In genomic region chr9:113536166-113536482, GRCh38 we compare ENCODE assay signal across 14 cellular contexts.
A peak's percentile ranks its signal among the peaks of the same experiment; 100 is the strongest.
DNase-seq lines count a peak whose midpoint lies in the region; ATAC-seq and TF ChIP-seq lines count a peak whose summit lies in the region.
"Had no signal": no experiment of that assay in that cellular context is flagged by ENCODE, and none has a peak within 500 bp of the region (broad histone marks: within the 10 kb centered on the region; RNA-seq: fewer than 3 reads in every experiment).

No MANE protein-coding gene starts in this region.

- TF ChIP-seq CTCF in nephron progenitor cell (IDR thresholded peaks at IDR 0.05) (no peak), tibial nerve (IDR thresholded peaks at IDR 0.05) (no peak)

- H3K36me3 Mint-ChIP-seq in nephron progenitor cell (ENCODE audit: low read depth): no peaks in the 10 kb centered on the region

- no peaks in the 10 kb centered on the region for H3K9me3 ChIP-seq in esophagus (ENCODE audit: control insufficient read depth in 2 of 2, insufficient read depth in 1 of 2, low read depth in 1 of 2, low read length in 1 of 2)
- H3K9me3 ChIP-seq in tibial nerve: no peaks in the 10 kb centered on the region

- H3K36me3 ChIP-seq in esophagus (ENCODE audit: control insufficient read depth in 2 of 2, insufficient read depth in 2 of 2, low read length in 1 of 2) (peaks cover 2 to 18% of the 10 kb centered on the region in 2 donors), tibial nerve (no peaks in the 10 kb centered on the region)

- H3K4me3 Mint-ChIP-seq in nephron progenitor cell: no peak overlapping the region
- H3K4me3 Mint-ChIP-seq: activated naive CD4-positive, alpha-beta T cell treated with anti-CD3 and anti-CD28 coated beads, Interleukin-2, amount 50 U/mL, for 24 hours had no signal

- H3K27ac Mint-ChIP-seq in nephron progenitor cell: peak overlapping the region; percentile 59
- H3K27ac Mint-ChIP-seq: activated naive CD4-positive, alpha-beta T cell treated with anti-CD3 and anti-CD28 coated beads, Interleukin-2, amount 50 U/mL, for 24 hours had no signal

- no peak for TF ChIP-seq POLR2A in tibial nerve (IDR thresholded peaks at IDR 0.05)

- peak overlapping the region; percentile 95 for H3K27ac ChIP-seq in angular gyrus (ENCODE audit: low read depth, low read length)
- H3K27ac ChIP-seq in esophagus (ENCODE audit: low read depth in 2 of 2, low read length in 1 of 2): peak overlapping the region; percentile 11 to 48
- H3K27ac ChIP-seq in tibial nerve: peak overlapping the region; percentile 19 to 55 (median 40)

- no peaks in the 10 kb centered on the region for H3K9me3 Mint-ChIP-seq in nephron progenitor cell
- H3K9me3 Mint-ChIP-seq: activated naive CD4-positive, alpha-beta T cell treated with anti-CD3 and anti-CD28 coated beads, Interleukin-2, amount 50 U/mL, for 24 hours had no signal

- peaks cover 8% of the 10 kb centered on the region for H3K27me3 Mint-ChIP-seq in nephron progenitor cell (ENCODE audit: low read depth, poor library complexity)
- H3K27me3 Mint-ChIP-seq: activated naive CD4-positive, alpha-beta T cell treated with anti-CD3 and anti-CD28 coated beads, Interleukin-2, amount 50 U/mL, for 24 hours had no signal

- ATAC-seq in HG03378 (IDR thresholded peaks at IDR 0.05; ENCODE audit: unreplicated experiment): no peak
- ATAC-seq: Panc1; stimulated activated naive CD8-positive, alpha-beta T cell treated with anti-CD3 and anti-CD28 coated beads, Interleukin-15, Interleukin-2, amounts not matched to agents 100 U/mL and 50 U/mL, for 24 hours had no signal

- H3K4me3 ChIP-seq in esophagus (ENCODE audit: low read depth in 1 of 2, low read length in 2 of 2): no peak overlapping the region
- no peak overlapping the region for H3K4me3 ChIP-seq in tibial nerve

- H3K27me3 ChIP-seq in esophagus (ENCODE audit: control insufficient read depth in 1 of 2, insufficient read depth in 2 of 2, low read length in 2 of 2) (no peaks in the 10 kb centered on the region), tibial nerve (no peaks in the 10 kb centered on the region)

- WGBS in esophagus, 2 donors: 63 to 77% methylated on average over 6 of the region's 6 CpGs
- 52 to 57% methylated on average over 5 to 6 of the region's 6 CpGs for WGBS in tibial nerve, 2 donors

- no peak for TF ChIP-seq EP300 in tibial nerve (IDR thresholded peaks at IDR 0.05)

- DNase-seq in nephron progenitor cell (no peak), tibial nerve (ENCODE audit: low spot score in 2 of 2) (no peak), GDM1 (lab: John Stamatoyannopoulos, UW) (no peak), NOMO-1 treated with DMSO at 0.1 percent for 48 hours (lab: John Stamatoyannopoulos, UW; ENCODE audit: unreplicated experiment) (no peak)
- DNase-seq: mammary epithelial cell; NCI-H1092 treated with DMSO at 0.1 percent for 48 hours; NCI-H510A; stimulated activated naive CD8-positive, alpha-beta T cell treated with anti-CD3 and anti-CD28 coated beads, Interleukin-15, Interleukin-2, amounts not matched to agents 100 U/mL and 50 U/mL, for 24 hours; T-helper 9 cell had no signal

- peaks cover 4 to 8% of the 10 kb centered on the region in 2 donors for H3K4me1 ChIP-seq in esophagus (ENCODE audit: control insufficient read depth in 2 of 2, insufficient read depth in 2 of 2, low read length in 1 of 2)
- H3K4me1 ChIP-seq in tibial nerve: peaks cover 0 to 30% (median 3%) of the 10 kb centered on the region in 4 donors

- peaks cover 38% of the 10 kb centered on the region for H3K4me1 Mint-ChIP-seq in nephron progenitor cell

Comparison
In these comparisons a context has a peak if more than half of its experiments do, and no peak if none do; other contexts are left out.
1. H3K27ac ChIP-seq: peak in every context shown above with its lines; median percentile 95 in angular gyrus; 40 in tibial nerve; 30 in esophagus.